In genomic region chr12:6167327-6168280, GRCh38 we compare ENCODE assay signal across 1 cellular context.
TF ChIP-seq lines count a peak whose summit lies in the region.

No MANE protein-coding gene starts in this region.

TF ChIP-seq in endothelial cell of umbilical vein, 7 proteins besides CTCF, POLR2A, EP300 and RAD21:
- TF ChIP-seq MYC (IDR thresholded peaks at IDR 0.05; ENCODE audit: low read depth, low read length) (no peak), GATA2 (IDR thresholded peaks at IDR 0.05; ENCODE audit: insufficient read depth, insufficient read length, low read depth, low read length) (peak; percentile 90), FOS (IDR thresholded peaks at IDR 0.05; ENCODE audit: borderline replicate concordance, insufficient read depth, low read length) (peak; percentile 99), JUN (IDR thresholded peaks at IDR 0.05; ENCODE audit: borderline replicate concordance, insufficient read depth, insufficient read length, low read depth) (peak; percentile 100), POLR2AphosphoS5 (IDR thresholded peaks at IDR 0.05; ENCODE audit: insufficient read depth, low read depth, low read length) (peak; percentile 96), MAX (IDR thresholded peaks at IDR 0.05; ENCODE audit: insufficient read depth, insufficient read length) (no peak), EZH2 (IDR thresholded peaks at IDR 0.05; ENCODE audit: borderline replicate concordance, low read depth, low read length, severe bottlenecking) (no peak)
